Comparison of ENCODE assay signal across 1 cellular context in genomic region chr9:81824802-81825770, GRCh38.
TF ChIP-seq lines count a peak whose summit lies in the region.

No MANE protein-coding gene starts in this region.

TF ChIP-seq in A549, 52 proteins besides CTCF, POLR2A, EP300 and RAD21 (continued from another document):
- TF ChIP-seq PBX3 (IDR thresholded peaks at IDR 0.05) = no peak
- TF ChIP-seq POLR2AphosphoS2 (conservative IDR thresholded peaks at IDR 0.05; ENCODE audit: low read length) = no peak
- no peak for TF ChIP-seq MAZ (IDR thresholded peaks at IDR 0.05; ENCODE audit: borderline replicate concordance, low read depth, low read length)
- no peak for TF ChIP-seq ESRRA (IDR thresholded peaks at IDR 0.05; ENCODE audit: borderline replicate concordance, low read length)
- no peak for TF ChIP-seq CHD4 (IDR thresholded peaks at IDR 0.05; ENCODE audit: borderline replicate concordance)
- TF ChIP-seq ELK1 (IDR thresholded peaks at IDR 0.05; ENCODE audit: low read depth, low read length) = no peak
- TF ChIP-seq CBX8 (IDR thresholded peaks at IDR 0.05) = no peak
- TF ChIP-seq ZC3H11A (IDR thresholded peaks at IDR 0.05) = no peak
